1 cellular context compared by ENCODE assay signal in genomic region chr1:244835276-244836134, GRCh38.
TF ChIP-seq lines count a peak whose summit lies in the region.

A gene with protein sequence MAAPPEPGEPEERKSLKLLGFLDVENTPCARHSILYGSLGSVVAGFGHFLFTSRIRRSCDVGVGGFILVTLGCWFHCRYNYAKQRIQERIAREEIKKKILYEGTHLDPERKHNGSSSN (plus strand): TSS chr1:244835658. CDS start chr1:244835715, 57 bp downstream.

TF ChIP-seq in HepG2, 621 proteins besides CTCF, POLR2A, EP300 and RAD21 (continued from another document and continues in another):
- TF ChIP-seq NFAT5 (CRISPR knock-in tag; IDR thresholded peaks at IDR 0.05) (no peak), TFE3 (CRISPR knock-in tag; IDR thresholded peaks at IDR 0.05) (peak; percentile 13), NR1H2 (CRISPR knock-in tag; IDR thresholded peaks at IDR 0.05; ENCODE audit: borderline replicate concordance, low read depth) (0 out of 2 replicates have a peak, but pooled peaks have one; percentile 27), ZNF704 (CRISPR knock-in tag; IDR thresholded peaks at IDR 0.05; ENCODE audit: borderline replicate concordance) (0 out of 2 replicates have a peak, but pooled peaks have one; percentile 66), CAMTA2 (CRISPR knock-in tag; IDR thresholded peaks at IDR 0.05; ENCODE audit: borderline replicate concordance) (peak; percentile 77; the same call in 1 of the 2 replicates), MEF2D (CRISPR knock-in tag; IDR thresholded peaks at IDR 0.05) (peak; percentile 42; the same call in 1 of the 2 replicates), ZNF235 (CRISPR knock-in tag; IDR thresholded peaks at IDR 0.05; ENCODE audit: borderline replicate concordance) (no peak), ISX (CRISPR knock-in tag; conservative IDR thresholded peaks at IDR 0.05) (peak; percentile 5; the same call in 1 of the 2 replicates), NR2C2 (CRISPR knock-in tag; IDR thresholded peaks at IDR 0.05; ENCODE audit: borderline replicate concordance) (peak; percentile 13; the same call in 1 of the 2 replicates), ZNF136 (CRISPR knock-in tag; IDR thresholded peaks at IDR 0.05; ENCODE audit: low read depth) (no peak), MYPOP (CRISPR knock-in tag; IDR thresholded peaks at IDR 0.05) (peak; percentile 68), ZHX2 (IDR thresholded peaks at IDR 0.05; ENCODE audit: low read depth) (peak; percentile 81), ZHX2 (CRISPR knock-in tag; IDR thresholded peaks at IDR 0.05; ENCODE audit: borderline replicate concordance) (peak; percentile 16; the same call in 1 of the 2 replicates), SPEN (CRISPR knock-in tag; IDR thresholded peaks at IDR 0.05; ENCODE audit: low read depth) (peak; percentile 74), ZNF841 (CRISPR knock-in tag; IDR thresholded peaks at IDR 0.05; ENCODE audit: borderline replicate concordance) (0 out of 2 replicates have a peak, but pooled peaks have one; percentile 64), HNF1B (CRISPR knock-in tag; IDR thresholded peaks at IDR 0.05) (peak; percentile 47; the same call in 1 of the 2 replicates), FLYWCH1 (CRISPR knock-in tag; IDR thresholded peaks at IDR 0.05) (no peak), ZNF577 (CRISPR knock-in tag; IDR thresholded peaks at IDR 0.05; ENCODE audit: borderline replicate concordance, low read depth) (0 out of 2 replicates have a peak, but pooled peaks have one; percentile 6), ZNF451 (CRISPR knock-in tag; IDR thresholded peaks at IDR 0.05) (peak; percentile 20; the same call in 1 of the 2 replicates), SUZ12 (IDR thresholded peaks at IDR 0.05; ENCODE audit: low read depth, low read length) (no peak), AFF4 (CRISPR knock-in tag; IDR thresholded peaks at IDR 0.05) (peak; percentile 9; the same call in 1 of the 2 replicates), REL (CRISPR knock-in tag; conservative IDR thresholded peaks at IDR 0.05) (0 out of 2 replicates have a peak, but pooled peaks have one; percentile 47), SRSF4 (IDR thresholded peaks at IDR 0.05; ENCODE audit: low read depth, low read length, poor library complexity, severe bottlenecking) (no peak), MAX (IDR thresholded peaks at IDR 0.05) (peak; percentile 69; the same call in 1 of the 2 replicates)
- TF ChIP-seq, protein P1, sequence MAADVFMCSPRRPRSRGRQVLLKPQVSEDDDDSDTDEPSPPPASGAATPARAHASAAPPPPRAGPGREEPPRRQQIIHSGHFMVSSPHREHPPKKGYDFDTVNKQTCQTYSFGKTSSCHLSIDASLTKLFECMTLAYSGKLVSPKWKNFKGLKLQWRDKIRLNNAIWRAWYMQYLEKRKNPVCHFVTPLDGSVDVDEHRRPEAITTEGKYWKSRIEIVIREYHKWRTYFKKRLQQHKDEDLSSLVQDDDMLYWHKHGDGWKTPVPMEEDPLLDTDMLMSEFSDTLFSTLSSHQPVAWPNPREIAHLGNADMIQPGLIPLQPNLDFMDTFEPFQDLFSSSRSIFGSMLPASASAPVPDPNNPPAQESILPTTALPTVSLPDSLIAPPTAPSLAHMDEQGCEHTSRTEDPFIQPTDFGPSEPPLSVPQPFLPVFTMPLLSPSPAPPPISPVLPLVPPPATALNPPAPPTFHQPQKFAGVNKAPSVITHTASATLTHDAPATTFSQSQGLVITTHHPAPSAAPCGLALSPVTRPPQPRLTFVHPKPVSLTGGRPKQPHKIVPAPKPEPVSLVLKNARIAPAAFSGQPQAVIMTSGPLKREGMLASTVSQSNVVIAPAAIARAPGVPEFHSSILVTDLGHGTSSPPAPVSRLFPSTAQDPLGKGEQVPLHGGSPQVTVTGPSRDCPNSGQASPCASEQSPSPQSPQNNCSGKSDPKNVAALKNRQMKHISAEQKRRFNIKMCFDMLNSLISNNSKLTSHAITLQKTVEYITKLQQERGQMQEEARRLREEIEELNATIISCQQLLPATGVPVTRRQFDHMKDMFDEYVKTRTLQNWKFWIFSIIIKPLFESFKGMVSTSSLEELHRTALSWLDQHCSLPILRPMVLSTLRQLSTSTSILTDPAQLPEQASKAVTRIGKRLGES (CRISPR knock-in tag; IDR thresholded peaks at IDR 0.05; ENCODE audit: borderline replicate concordance) = no peak
